Comparison of ENCODE assay signal across 8 cellular contexts in genomic region chr22:50498322-50498861, GRCh38. TPM values are rescaled to one million over a fixed set of nuclear protein-coding genes. Genes with fewer than 3 reads are reported as not detected.
DNase-seq lines count a peak whose midpoint lies in the region; ATAC-seq and TF ChIP-seq lines count a peak whose summit lies in the region.

No MANE protein-coding gene starts in this region.

- H2AFZ ChIP-seq in SK-N-SH (ENCODE audit: low read depth): no peak overlapping the region

- H3K79me2 ChIP-seq in SK-N-SH (ENCODE audit: insufficient read depth): no peaks in the 10 kb centered on the region

- H3K27ac Mint-ChIP-seq in activated naive CD4-positive, alpha-beta T cell treated with anti-CD3 and anti-CD28 coated beads, Interleukin-2, amount 50 U/mL, for 72 hours: peak overlapping the region in 1 of 2 donors; percentile 50

- H3K9ac ChIP-seq in SK-N-SH: no peak overlapping the region

- H3K27me3 ChIP-seq in SK-N-SH (ENCODE audit: insufficient read depth) (no peaks in the 10 kb centered on the region), prostate gland (replicated peaks; ENCODE audit: insufficient read depth) (no peaks in the 10 kb centered on the region)

- H3F3A ChIP-seq in SK-N-SH (replicated peaks; ENCODE audit: insufficient read depth): peaks cover 8% of the 10 kb centered on the region

- no peaks in the 10 kb centered on the region for H4K20me1 ChIP-seq in SK-N-SH (ENCODE audit: insufficient read depth)

- H3K27ac ChIP-seq in SK-N-SH (ENCODE audit: low read depth in 2 of 2, low read length in 1 of 2) (no peak overlapping the region), prostate gland (no peak overlapping the region)

- no peaks in the 10 kb centered on the region for H3K36me3 Mint-ChIP-seq in activated naive CD4-positive, alpha-beta T cell treated with anti-CD3 and anti-CD28 coated beads, Interleukin-2, amount 50 U/mL, for 72 hours

- CTCF ChIA-PET in SK-N-SH (lab: Yijun Ruan, JAX): interaction anchor here (0.7 to 3.1 kb wide), 26 partner anchors 8 to 271 kb away, joined by 3 to 24 read pairs (median 4); partner anchors contain the start of genes LMF2, MIOX, NCAPH2 and SBF1

- ATAC-seq in activated naive CD4-positive, alpha-beta T cell treated with anti-CD3 and anti-CD28 coated beads, Interleukin-2, amount 50 U/mL, for 72 hours: peak; percentile 91
- ATAC-seq in Right ventricle myocardium superior (ENCODE audit: poor library complexity) (peak; percentile 79), HG03095 (IDR thresholded peaks at IDR 0.05; ENCODE audit: unreplicated experiment) (no peak)

- TF ChIP-seq CTCF in SK-N-SH (IDR thresholded peaks at IDR 0.05) (peak; percentile 69), prostate gland (IDR thresholded peaks at IDR 0.05) (peak in 3 of 4 experiments; percentile 41 to 71 (median 58))

- intact Hi-C loops in Right ventricle myocardium superior (cut with DNase I) (no loop called here), prostate gland (cut with DNase I) (no loop called here)

- TF ChIP-seq POLR2A in prostate gland (IDR thresholded peaks at IDR 0.05): no peak

- DNase-seq in DMS53 treated with DMSO at 0.1 percent for 48 hours (lab: John Stamatoyannopoulos, UW; ENCODE audit: unreplicated experiment) (peak; percentile 72), LoVo (ENCODE audit: low spot score) (peak; percentile 26), SK-N-SH (peak; percentile 77), Right ventricle myocardium superior (peak; percentile 59), prostate gland (ENCODE audit: low spot score) (peak; percentile 66), NCI-H2107 treated with DMSO at 0.1 percent for 48 hours (lab: John Stamatoyannopoulos, UW; ENCODE audit: unreplicated experiment) (no peak)
- DNase-seq in activated naive CD4-positive, alpha-beta T cell treated with anti-CD3 and anti-CD28 coated beads, Interleukin-2, amount 50 U/mL, for 72 hours (ENCODE audit: low spot score in 2 of 2): peak in 1 of 2 donors; percentile 74

- H3K9me3 ChIP-seq in SK-N-SH (no peaks in the 10 kb centered on the region), prostate gland (no peaks in the 10 kb centered on the region)

- WGBS in SK-N-SH (ENCODE audit: low lambda C conversion rate): 31% methylated on average over 13 of the region's 13 CpGs
- WGBS in prostate gland: 10% methylated on average over 13 of the region's 13 CpGs

- POLR2A ChIA-PET in SK-N-SH (lab: Yijun Ruan, JAX): interaction anchor here (1.0 kb wide), 1 partner anchor 48 kb away, joined by 3 read pairs; no protein-coding TSS in a partner anchor

- TF ChIP-seq EP300 in SK-N-SH (IDR thresholded peaks at IDR 0.05; ENCODE audit: borderline replicate concordance in 1 of 2, low read depth in 1 of 2, low read length in 1 of 2): no peak

- H3K9me2 ChIP-seq in SK-N-SH: no peaks in the 10 kb centered on the region

- no peak overlapping the region for H3K4me2 ChIP-seq in SK-N-SH

- peak; percentile 77 for TF ChIP-seq RAD21 in SK-N-SH (IDR thresholded peaks at IDR 0.05; ENCODE audit: low read length)

- H3K4me3 ChIP-seq in SK-N-SH (ENCODE audit: low read depth in 2 of 2, low read length in 1 of 2) (no peak overlapping the region; a peak in 1 of 4 replicates), prostate gland (no peak overlapping the region)

- H3K9me3 Mint-ChIP-seq in activated naive CD4-positive, alpha-beta T cell treated with anti-CD3 and anti-CD28 coated beads, Interleukin-2, amount 50 U/mL, for 72 hours: no peaks in the 10 kb centered on the region

- peaks cover 0 to 11% of the 10 kb centered on the region in 2 experiments for H3K36me3 ChIP-seq in SK-N-SH (replicated peaks in 1 of 2; ENCODE audit: control insufficient read depth in 1 of 2, insufficient read depth in 2 of 2, low read length in 1 of 2)
- no peaks in the 10 kb centered on the region for H3K36me3 ChIP-seq in prostate gland

- H3K4me1 ChIP-seq in SK-N-SH (ENCODE audit: control insufficient read depth in 1 of 2, insufficient read depth in 2 of 2, low read depth in 1 of 2, low read length in 1 of 2): no peaks in the 10 kb centered on the region; a peak in 1 of 4 replicates
- no peaks in the 10 kb centered on the region for H3K4me1 ChIP-seq in prostate gland (replicated peaks)

TF ChIP-seq in SK-N-SH, 30 proteins besides CTCF, POLR2A, EP300 and RAD21:
- TF ChIP-seq RCOR1 (IDR thresholded peaks at IDR 0.05; ENCODE audit: low read length): no peak
- TF ChIP-seq RXRA (IDR thresholded peaks at IDR 0.05; ENCODE audit: borderline replicate concordance, low read depth): no peak
- TF ChIP-seq SIN3A (IDR thresholded peaks at IDR 0.05; ENCODE audit: borderline replicate concordance, low read depth, low read length): no peak
- peak; percentile 56 for TF ChIP-seq SMC3 (IDR thresholded peaks at IDR 0.05; ENCODE audit: low read depth, low read length)
- peak; percentile 89 for TF ChIP-seq REST (IDR thresholded peaks at IDR 0.05; ENCODE audit: low read depth, low read length)
- TF ChIP-seq PBX3 (IDR thresholded peaks at IDR 0.05): no peak

RNA-seq across cellular contexts. Expression of gene LMF2, which starts 9.1 kb away (rescaled TPM):
- polyA plus RNA-seq in SK-N-SH (2012; rRNA removed): 34.3 and 42.8 TPM in 2 replicates
- polyA plus RNA-seq in SK-N-SH (2012; cell fraction: cytosol; rRNA removed): 5.5 and 11.9 TPM in 2 replicates
- 235 and 240 TPM in 2 replicates for polyA plus RNA-seq in SK-N-SH (2012; cell fraction: nucleus; rRNA removed)
- 10 to 100 TPM; 54.2 to 76.7 TPM for total RNA-seq in activated naive CD4-positive, alpha-beta T cell treated with anti-CD3 and anti-CD28 coated beads, Interleukin-2, amount 50 U/mL, for 72 hours
- total RNA-seq in Right ventricle myocardium superior (25.3 TPM), prostate gland (10 to 100 TPM; 76.6 to 94.3 TPM)

RNA-seq across cellular contexts. Expression of gene NCAPH2, which starts 9.6 kb away (rescaled TPM):
- 21.1 and 22.4 TPM in 2 replicates for polyA plus RNA-seq in SK-N-SH (2012; rRNA removed)
- polyA plus RNA-seq in SK-N-SH (2012; cell fraction: cytosol; rRNA removed): 8.0 and 12.9 TPM in 2 replicates
- polyA plus RNA-seq in SK-N-SH (2012; cell fraction: nucleus; rRNA removed): 54.6 and 65.2 TPM in 2 replicates
- total RNA-seq in activated naive CD4-positive, alpha-beta T cell treated with anti-CD3 and anti-CD28 coated beads, Interleukin-2, amount 50 U/mL, for 72 hours: 100 to 1,000 TPM; 121 to 130 TPM
- total RNA-seq in Right ventricle myocardium superior: 28.8 TPM
- 10 to 100 TPM; 43.7 to 59.6 TPM for total RNA-seq in prostate gland

RNA-seq across cellular contexts. Expression of gene MIOX, which starts 11.7 kb away (rescaled TPM):
- 0.05 and 0.06 TPM in 2 replicates for polyA plus RNA-seq in SK-N-SH (2012; rRNA removed)
- not detected in 2 replicates for polyA plus RNA-seq in SK-N-SH (2012; cell fraction: cytosol; rRNA removed)
- polyA plus RNA-seq in SK-N-SH (2012; cell fraction: nucleus; rRNA removed): 0.27 and 0.43 TPM in 2 replicates
- total RNA-seq in activated naive CD4-positive, alpha-beta T cell treated with anti-CD3 and anti-CD28 coated beads, Interleukin-2, amount 50 U/mL, for 72 hours: under 1 TPM in 1 of 2 donors, not detected in 1; 0.25 TPM
- not detected for total RNA-seq in Right ventricle myocardium superior
- total RNA-seq in prostate gland: not detected

RNA-seq across cellular contexts. Expression of gene ADM2, which starts 17.0 kb away (rescaled TPM):
- polyA plus RNA-seq in SK-N-SH (2012; rRNA removed): 0.49 and 0.61 TPM in 2 replicates
- 0.42 and 0.54 TPM in 2 replicates for polyA plus RNA-seq in SK-N-SH (2012; cell fraction: cytosol; rRNA removed)
- polyA plus RNA-seq in SK-N-SH (2012; cell fraction: nucleus; rRNA removed): 1.4 TPM in 2 replicates
- 1 to 10 TPM; 6.0 to 7.0 TPM for total RNA-seq in activated naive CD4-positive, alpha-beta T cell treated with anti-CD3 and anti-CD28 coated beads, Interleukin-2, amount 50 U/mL, for 72 hours
- not detected for total RNA-seq in Right ventricle myocardium superior
- 1 to 10 TPM; 7.3 to 7.9 TPM for total RNA-seq in prostate gland

RNA-seq across cellular contexts. Expression of gene SBF1, which starts 23.6 kb away (rescaled TPM):
- polyA plus RNA-seq in SK-N-SH (2012; rRNA removed): 24.2 and 29.1 TPM in 2 replicates
- polyA plus RNA-seq in SK-N-SH (2012; cell fraction: cytosol; rRNA removed): 7.5 and 15.9 TPM in 2 replicates
- 95.7 and 113 TPM in 2 replicates for polyA plus RNA-seq in SK-N-SH (2012; cell fraction: nucleus; rRNA removed)
- 10 to 100 TPM; 99.3 to 99.8 TPM for total RNA-seq in activated naive CD4-positive, alpha-beta T cell treated with anti-CD3 and anti-CD28 coated beads, Interleukin-2, amount 50 U/mL, for 72 hours
- total RNA-seq in Right ventricle myocardium superior: 46.6 TPM
- total RNA-seq in prostate gland: 100 to 1,000 TPM in 1 of 2 donors, 10 to 100 TPM in 1; 44.9 to 144 TPM
